In the genomic region with DNA sequence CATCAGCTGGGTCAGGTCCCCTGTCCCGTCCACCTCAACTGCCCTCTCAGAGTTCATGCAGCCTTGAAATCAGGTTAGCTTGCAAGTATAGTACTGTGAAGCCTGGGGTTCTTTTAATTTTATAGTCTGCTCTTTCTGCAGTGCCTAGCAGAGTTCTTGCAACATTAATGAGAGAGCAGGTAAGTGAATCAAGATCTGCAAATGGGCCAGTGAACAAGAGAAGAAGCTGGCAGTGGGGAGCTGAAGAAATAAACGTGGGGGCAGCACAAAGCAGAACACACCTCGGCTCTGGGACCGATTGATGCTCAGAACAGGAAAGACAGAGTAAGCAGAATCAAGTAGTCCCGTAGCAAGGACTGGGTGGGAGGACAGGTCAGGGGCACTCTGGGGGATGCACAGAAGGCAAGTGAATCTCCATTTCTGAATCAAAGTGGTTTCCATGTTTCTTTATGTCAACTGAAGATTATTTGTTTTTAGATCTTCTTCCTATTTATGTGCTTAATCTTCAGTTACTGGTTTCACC, we compare ENCODE assay signal across 17 cellular contexts.
"Had no signal": no experiment of that assay in that cellular context is flagged by ENCODE, and none has a peak within 500 bp of the region (broad histone marks: within the 10 kb centered on the region; RNA-seq: fewer than 3 reads in every experiment).

No MANE protein-coding gene starts in this region.

- H3K27me3 ChIP-seq: ascending aorta, colonic mucosa, foreskin keratinocyte, hepatocyte, sigmoid colon, suprapubic skin, transverse colon, uterus had no signal

- H3K4me3 ChIP-seq: ascending aorta, colonic mucosa, hepatocyte, mucosa of descending colon, sigmoid colon, suprapubic skin, transverse colon, uterus had no signal

- H3K27ac Mint-ChIP-seq: activated T-helper 2 cell treated with anti-CD3 and anti-CD28 coated beads, Interferon-gamma antibody, Interleukin-2, Interleukin-4, amounts not matched to agents 10 μg/mL and 5 μg/mL and 100 μg/mL, durations not matched to agents 14 hours and 24 hours and 36 hours had no signal

- DNase-seq: activated naive CD4-positive, alpha-beta T cell treated with Interleukin-2 at 50 U/mL for 16 hours; activated T-cell treated with anti-CD3 and anti-CD28 coated beads for 4 hours; colonic mucosa; foreskin keratinocyte; mucosa of descending colon; naive B cell; sigmoid colon; stimulated activated naive CD4-positive, alpha-beta T cell; transverse colon; uterus; WERI-Rb-1 had no signal

- H3K36me3 Mint-ChIP-seq: naive B cell had no signal

- H3K9ac ChIP-seq: parathyroid adenoma had no signal

- H3K9me3 ChIP-seq: ascending aorta, colonic mucosa, mucosa of descending colon, sigmoid colon, suprapubic skin, transverse colon, uterus had no signal

- H3K4me2 ChIP-seq: hepatocyte had no signal

- H2AFZ ChIP-seq: hepatocyte, parathyroid adenoma had no signal

- H3K4me1 ChIP-seq: ascending aorta, colonic mucosa, foreskin keratinocyte, parathyroid adenoma, sigmoid colon, suprapubic skin, transverse colon, uterus had no signal

- H3K79me2 ChIP-seq: hepatocyte, parathyroid adenoma had no signal

- H3K27ac ChIP-seq: ascending aorta, colonic mucosa, foreskin keratinocyte, hepatocyte, parathyroid adenoma, sigmoid colon, suprapubic skin, transverse colon, uterus, WERI-Rb-1 had no signal

- H3K9me3 Mint-ChIP-seq: central memory CD8-positive, alpha-beta T cell had no signal

- H3K4me3 Mint-ChIP-seq: central memory CD8-positive, alpha-beta T cell; naive B cell had no signal

- H3K4me1 Mint-ChIP-seq: naive B cell had no signal

- H3K36me3 ChIP-seq: ascending aorta, colonic mucosa, sigmoid colon, suprapubic skin, transverse colon, uterus, WERI-Rb-1 had no signal

- H3K27me3 Mint-ChIP-seq: central memory CD8-positive, alpha-beta T cell had no signal

- ATAC-seq: foreskin keratinocyte, mucosa of descending colon had no signal
